ENCODE assay signal across 4 cellular contexts in the genomic region with DNA sequence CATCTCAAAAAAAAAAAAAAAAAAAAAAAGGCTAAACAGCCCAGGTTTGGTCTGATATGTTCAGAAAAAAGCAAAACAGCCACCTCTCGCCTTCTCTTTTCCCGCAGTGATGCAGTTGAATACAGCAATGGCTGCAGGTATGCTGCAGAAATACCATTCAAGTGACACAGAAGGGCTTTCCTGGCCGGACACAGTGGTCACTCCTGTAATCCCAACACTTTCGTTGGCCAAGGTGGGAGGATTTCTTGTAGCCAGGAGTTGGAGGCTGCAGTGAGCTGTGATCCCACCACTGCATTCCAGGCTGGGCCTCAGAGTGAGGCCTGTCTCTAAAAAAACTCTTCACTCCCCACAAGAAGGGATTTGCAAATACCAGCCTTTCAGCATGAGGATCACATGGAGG. TPM values are rescaled to one million over a fixed set of nuclear protein-coding genes. Genes with fewer than 3 reads are reported as not detected.
"Had no signal": no experiment of that assay in that cellular context is flagged by ENCODE, and none has a peak within 500 bp of the region (broad histone marks: within the 10 kb centered on the region; RNA-seq: fewer than 3 reads in every experiment).

No MANE protein-coding gene starts in this region.

RNA-seq across cellular contexts. Expression of a gene that starts 29.6 kb away (rescaled TPM):
- total RNA-seq: activated naive CD4-positive, alpha-beta T cell treated with anti-CD3 and anti-CD28 coated beads for 36 hours; ascending aorta; bronchial epithelial cell had no signal
- polyA plus RNA-seq: cardiac muscle cell had no signal
